20 cellular contexts compared by ENCODE assay signal in genomic region chr17:44304651-44305050, GRCh38. TPM values are rescaled to one million over a fixed set of nuclear protein-coding genes. Genes with fewer than 3 reads are reported as not detected.
"Had no signal": no experiment of that assay in that cellular context is flagged by ENCODE, and none has a peak within 500 bp of the region (broad histone marks: within the 10 kb centered on the region; RNA-seq: fewer than 3 reads in every experiment).

No MANE protein-coding gene starts in this region.

- H3K4me3 ChIP-seq: breast epithelium, gastroesophageal sphincter, pancreas, psoas muscle, right atrium auricular region, upper lobe of left lung had no signal

- H3K9me3 ChIP-seq: breast epithelium, gastroesophageal sphincter, pancreas, psoas muscle, right atrium auricular region, upper lobe of left lung had no signal

- DNase-seq: activated CD8-positive, alpha-beta memory T cell treated with anti-CD3 and anti-CD28 coated beads for 24 hours; activated CD8-positive, alpha-beta memory T cell treated with anti-CD3 and anti-CD28 coated beads, Interleukin-2, amount 50 U/mL, for 4 hours; activated naive CD4-positive, alpha-beta T cell treated with Interleukin-2 at 50 U/mL for 16 hours; activated naive CD8-positive, alpha-beta T cell treated with anti-CD3 and anti-CD28 coated beads for 36 hours; activated T-cell treated with anti-CD3 and anti-CD28 coated beads, Interleukin-2, amount 50 U/mL, for 4 hours; effector memory CD4-positive, alpha-beta T cell; head of caudate nucleus; left cardiac atrium; pancreas; psoas muscle; stimulated activated CD4-positive, alpha-beta T cell treated with anti-CD3 and anti-CD28 coated beads, Interleukin-12 subunit alpha, Interleukin-12 subunit beta, amount 100 ng/mL, for 4 hours; stimulated activated CD4-positive, alpha-beta T cell treated with anti-CD3 and anti-CD28 coated beads, Interleukin-4, amount 100 ng/mL, for 4 hours; stimulated activated naive CD8-positive, alpha-beta T cell treated with anti-CD3 and anti-CD28 coated beads, Interleukin-15, Interleukin-2, amounts not matched to agents 100 U/mL and 50 U/mL, for 24 hours; upper lobe of left lung had no signal

- H3K27ac ChIP-seq: breast epithelium, gastroesophageal sphincter, pancreas, psoas muscle, right atrium auricular region, upper lobe of left lung had no signal

- ATAC-seq: activated T-cell treated with anti-CD3 and anti-CD28 coated beads, Interleukin-2, amount 50 U/mL, for 4 hours; gastroesophageal sphincter; left cardiac atrium; pancreas; psoas muscle; stimulated activated naive CD8-positive, alpha-beta T cell treated with anti-CD3 and anti-CD28 coated beads, Interleukin-15, Interleukin-2, amounts not matched to agents 100 U/mL and 50 U/mL, for 24 hours had no signal

- H3K36me3 ChIP-seq: breast epithelium, gastroesophageal sphincter, pancreas, right atrium auricular region, upper lobe of left lung had no signal

- H3K27me3 ChIP-seq: pancreas, right atrium auricular region, upper lobe of left lung had no signal

RNA-seq across cellular contexts. Expression of gene SLC4A1, which starts 36.7 kb away (rescaled TPM):
- total RNA-seq: activated naive CD8-positive, alpha-beta T cell treated with anti-CD3 and anti-CD28 coated beads for 36 hours; activated T-cell treated with anti-CD3 and anti-CD28 coated beads, Interleukin-2, amount 50 U/mL, for 4 hours; astrocyte; dermis microvascular lymphatic vessel endothelial cell; myocyte had no signal
